In genomic region chr17:58002154-58002553, GRCh38 we compare ENCODE assay signal across 15 cellular contexts. TPM values are rescaled to one million over a fixed set of nuclear protein-coding genes. Genes with fewer than 3 reads are reported as not detected.
DNase-seq lines count a peak whose midpoint lies in the region; ATAC-seq and TF ChIP-seq lines count a peak whose summit lies in the region.
"Had no signal": no experiment of that assay in that cellular context is flagged by ENCODE, and none has a peak within 500 bp of the region (broad histone marks: within the 10 kb centered on the region; RNA-seq: fewer than 3 reads in every experiment).

No MANE protein-coding gene starts in this region.

- H3K27me3 ChIP-seq in suprapubic skin: no peaks in the 10 kb centered on the region

- TF ChIP-seq EP300 in suprapubic skin (IDR thresholded peaks at IDR 0.05): no peak

- no peak overlapping the region for H3K27ac ChIP-seq in suprapubic skin

- peaks cover 65% of the 10 kb centered on the region for H3K36me3 Mint-ChIP-seq in activated CD4-positive, alpha-beta memory T cell treated with anti-CD3 and anti-CD28 coated beads for 36 hours
- peaks cover 89% of the 10 kb centered on the region for H3K36me3 Mint-ChIP-seq in activated CD4-positive, alpha-beta memory T cell treated with anti-CD3 and anti-CD28 coated beads, Interleukin-2, amount 10 ng/mL, durations not matched to agents 7 days and 5 days (ENCODE audit: low read depth)
- H3K36me3 Mint-ChIP-seq in IgD-negative memory B cell (peaks cover 5% of the 10 kb centered on the region), neural crest cell (ENCODE audit: low read depth) (peaks cover 39% of the 10 kb centered on the region)
- peaks cover 69% of the 10 kb centered on the region for H3K36me3 Mint-ChIP-seq in activated naive CD8-positive, alpha-beta T cell treated with anti-CD3 and anti-CD28 coated beads for 36 hours

- peak overlapping the region; percentile 0 for H3K4me3 Mint-ChIP-seq in activated CD4-positive, alpha-beta memory T cell treated with anti-CD3 and anti-CD28 coated beads for 36 hours
- no peak overlapping the region for H3K4me3 Mint-ChIP-seq in activated CD4-positive, alpha-beta memory T cell treated with anti-CD3 and anti-CD28 coated beads, Interleukin-2, amount 10 ng/mL, durations not matched to agents 7 days and 5 days
- H3K4me3 Mint-ChIP-seq in IgD-negative memory B cell (peak overlapping the region in 1 of 4 donors; percentile 72), neural crest cell (peak overlapping the region; percentile 100)
- peak overlapping the region; percentile 93 for H3K4me3 Mint-ChIP-seq in activated naive CD8-positive, alpha-beta T cell treated with anti-CD3 and anti-CD28 coated beads for 36 hours

- 54% methylated on average over 2 of the region's 2 CpGs for WGBS in suprapubic skin

- intact Hi-C loops in activated CD4-positive, alpha-beta memory T cell treated with anti-CD3 and anti-CD28 coated beads for 36 hours (cut with micrococcal nuclease): no loop called here

- H3K4me1 Mint-ChIP-seq in activated CD4-positive, alpha-beta memory T cell treated with anti-CD3 and anti-CD28 coated beads for 36 hours (ENCODE audit: low read depth): peaks cover 79% of the 10 kb centered on the region
- H3K4me1 Mint-ChIP-seq in activated CD4-positive, alpha-beta memory T cell treated with anti-CD3 and anti-CD28 coated beads, Interleukin-2, amount 10 ng/mL, durations not matched to agents 7 days and 5 days: peaks cover 74% of the 10 kb centered on the region
- peaks cover 36 to 46% (median 39%) of the 10 kb centered on the region in 3 donors for H3K4me1 Mint-ChIP-seq in IgD-negative memory B cell
- peaks cover 71% of the 10 kb centered on the region for H3K4me1 Mint-ChIP-seq in activated naive CD8-positive, alpha-beta T cell treated with anti-CD3 and anti-CD28 coated beads for 36 hours
- peaks cover 82% of the 10 kb centered on the region for H3K4me1 Mint-ChIP-seq in neural crest cell

- ATAC-seq in GM18861 (IDR thresholded peaks at IDR 0.05; ENCODE audit: unreplicated experiment): no peak
- ATAC-seq: esophagus mucosa had no signal

- H3K36me3 ChIP-seq in suprapubic skin: peaks cover 41% of the 10 kb centered on the region

- no peaks in the 10 kb centered on the region for H3K9me3 Mint-ChIP-seq in activated CD4-positive, alpha-beta memory T cell treated with anti-CD3 and anti-CD28 coated beads for 36 hours
- no peaks in the 10 kb centered on the region for H3K9me3 Mint-ChIP-seq in activated CD4-positive, alpha-beta memory T cell treated with anti-CD3 and anti-CD28 coated beads, Interleukin-2, amount 10 ng/mL, durations not matched to agents 7 days and 5 days
- H3K9me3 Mint-ChIP-seq in IgD-negative memory B cell (no peaks in the 10 kb centered on the region), neural crest cell (no peaks in the 10 kb centered on the region)
- H3K9me3 Mint-ChIP-seq in activated naive CD8-positive, alpha-beta T cell treated with anti-CD3 and anti-CD28 coated beads for 36 hours: no peaks in the 10 kb centered on the region
- H3K9me3 Mint-ChIP-seq: activated naive CD4-positive, alpha-beta T cell treated with anti-CD3 and anti-CD28 coated beads, Interleukin-2, amount 10 ng/mL, durations not matched to agents 7 days and 5 days had no signal

- POLR2A ChIA-PET in activated CD4-positive, alpha-beta memory T cell treated with anti-CD3 and anti-CD28 coated beads for 36 hours (lab: Charles Lee): interaction anchor here (1.3 to 2.8 kb wide), 4 partner anchors 9 to 81 kb away, joined by 3 to 9 read pairs (median 5); partner anchors contain the start of genes DYNLL2 and VEZF1
- POLR2A ChIA-PET in activated CD4-positive, alpha-beta memory T cell treated with anti-CD3 and anti-CD28 coated beads, Interleukin-2, amount 10 ng/mL, durations not matched to agents 7 days and 5 days (lab: Charles Lee): interaction anchor here (0.8 to 7.1 kb wide), 5 partner anchors 9 to 82 kb away, joined by 3 to 50 read pairs (median 6); partner anchors contain the start of genes DYNLL2 and VEZF1

- peaks cover 37% of the 10 kb centered on the region for H3K4me1 ChIP-seq in suprapubic skin

- TF ChIP-seq POLR2A in suprapubic skin (IDR thresholded peaks at IDR 0.05): no peak

- H3K9me3 ChIP-seq in suprapubic skin: no peaks in the 10 kb centered on the region

- CTCF ChIA-PET in activated CD4-positive, alpha-beta memory T cell treated with anti-CD3 and anti-CD28 coated beads for 36 hours (lab: Charles Lee): interaction anchor here (1.2 to 10.7 kb wide), 3 partner anchors 10 to 170 kb away, joined by 3 to 170 read pairs (median 4); no protein-coding TSS in a partner anchor
- CTCF ChIA-PET in activated CD4-positive, alpha-beta memory T cell treated with anti-CD3 and anti-CD28 coated beads, Interleukin-2, amount 10 ng/mL, durations not matched to agents 7 days and 5 days (lab: Charles Lee): interaction anchor here (0.9 to 11.0 kb wide), 4 partner anchors 9 to 145 kb away, joined by 3 to 137 read pairs (median 16); no protein-coding TSS in a partner anchor

- no peak for DNase-seq in activated CD4-positive, alpha-beta memory T cell treated with anti-CD3 and anti-CD28 coated beads for 36 hours
- no peak for DNase-seq in activated CD4-positive, alpha-beta memory T cell treated with anti-CD3 and anti-CD28 coated beads, Interleukin-2, amount 10 ng/mL, durations not matched to agents 7 days and 5 days
- DNase-seq in activated naive CD8-positive, alpha-beta T cell treated with anti-CD3 and anti-CD28 coated beads for 36 hours: no peak
- DNase-seq in neural crest cell (ENCODE audit: low read depth, low spot score) (no peak), AG20443 (ENCODE audit: low spot score) (no peak), suprapubic skin (ENCODE audit: low spot score in 2 of 2) (no peak)
- DNase-seq: activated CD4-positive, alpha-beta T cell treated with anti-CD3 and anti-CD28 coated beads, Interleukin-2, amount 50 U/mL, for 1 hour; activated naive CD4-positive, alpha-beta T cell treated with anti-CD3 and anti-CD28 coated beads, Interleukin-2, amount 10 ng/mL, durations not matched to agents 7 days and 5 days; MV-4-11; occipital lobe; T-helper 1 cell had no signal

- peak overlapping the region; percentile 50 for H3K27ac Mint-ChIP-seq in activated CD4-positive, alpha-beta memory T cell treated with anti-CD3 and anti-CD28 coated beads for 36 hours
- no peak overlapping the region for H3K27ac Mint-ChIP-seq in activated CD4-positive, alpha-beta memory T cell treated with anti-CD3 and anti-CD28 coated beads, Interleukin-2, amount 10 ng/mL, durations not matched to agents 7 days and 5 days
- peak overlapping the region in 2 of 3 donors; percentile 37 to 59 for H3K27ac Mint-ChIP-seq in IgD-negative memory B cell
- peak overlapping the region; percentile 26 for H3K27ac Mint-ChIP-seq in activated naive CD8-positive, alpha-beta T cell treated with anti-CD3 and anti-CD28 coated beads for 36 hours
- H3K27ac Mint-ChIP-seq in neural crest cell (ENCODE audit: unreplicated experiment): no peak overlapping the region

- no peaks in the 10 kb centered on the region for H3K27me3 Mint-ChIP-seq in activated CD4-positive, alpha-beta memory T cell treated with anti-CD3 and anti-CD28 coated beads for 36 hours
- H3K27me3 Mint-ChIP-seq in activated CD4-positive, alpha-beta memory T cell treated with anti-CD3 and anti-CD28 coated beads, Interleukin-2, amount 10 ng/mL, durations not matched to agents 7 days and 5 days: no peaks in the 10 kb centered on the region
- no peaks in the 10 kb centered on the region for H3K27me3 Mint-ChIP-seq in IgD-negative memory B cell
- H3K27me3 Mint-ChIP-seq in activated naive CD8-positive, alpha-beta T cell treated with anti-CD3 and anti-CD28 coated beads for 36 hours: no peaks in the 10 kb centered on the region
- H3K27me3 Mint-ChIP-seq in neural crest cell (ENCODE audit: low read depth): peaks cover 9% of the 10 kb centered on the region
- H3K27me3 Mint-ChIP-seq: activated naive CD4-positive, alpha-beta T cell treated with anti-CD3 and anti-CD28 coated beads, Interleukin-2, amount 10 ng/mL, durations not matched to agents 7 days and 5 days had no signal

- TF ChIP-seq CTCF in neural crest cell (conservative IDR thresholded peaks at IDR 0.05) (no peak), suprapubic skin (IDR thresholded peaks at IDR 0.05) (no peak)

- H3K4me3 ChIP-seq in suprapubic skin: no peak overlapping the region
- H3K4me3 ChIP-seq: lung had no signal

RNA-seq across cellular contexts. Expression of gene SRSF1, which starts 4.9 kb away (rescaled TPM):
- total RNA-seq in activated CD4-positive, alpha-beta memory T cell treated with anti-CD3 and anti-CD28 coated beads for 36 hours: 100 to 1,000 TPM; 325 to 326 TPM
- total RNA-seq in activated CD4-positive, alpha-beta memory T cell treated with anti-CD3 and anti-CD28 coated beads, Interleukin-2, amount 10 ng/mL, durations not matched to agents 7 days and 5 days: 100 to 1,000 TPM; 298 to 304 TPM
- 57.3 TPM for polyA plus RNA-seq in IgD-negative memory B cell
- 100 to 1,000 TPM; 441 to 469 TPM for total RNA-seq in activated naive CD8-positive, alpha-beta T cell treated with anti-CD3 and anti-CD28 coated beads for 36 hours
- 548 and 554 TPM in 2 replicates for total RNA-seq in neural crest cell
- 100 to 1,000 TPM; 108 to 172 (median 125) TPM for total RNA-seq in suprapubic skin

RNA-seq across cellular contexts. Expression of gene VEZF1, which starts 14.1 kb away (rescaled TPM):
- total RNA-seq in activated CD4-positive, alpha-beta memory T cell treated with anti-CD3 and anti-CD28 coated beads for 36 hours: 10 to 100 TPM; 26.8 to 29.8 TPM
- 10 to 100 TPM; 44.6 to 46.6 TPM for total RNA-seq in activated CD4-positive, alpha-beta memory T cell treated with anti-CD3 and anti-CD28 coated beads, Interleukin-2, amount 10 ng/mL, durations not matched to agents 7 days and 5 days
- 38.3 TPM for polyA plus RNA-seq in IgD-negative memory B cell
- 10 to 100 TPM; 22.8 to 23.0 TPM for total RNA-seq in activated naive CD8-positive, alpha-beta T cell treated with anti-CD3 and anti-CD28 coated beads for 36 hours
- total RNA-seq in neural crest cell: 139 and 142 TPM in 2 replicates
- total RNA-seq in suprapubic skin: 10 to 100 TPM; 45.3 to 76.0 (median 63.7) TPM

RNA-seq across cellular contexts. Expression of gene CUEDC1, which starts 46.9 kb away (rescaled TPM):
- under 1 TPM; 0.29 to 0.36 TPM for total RNA-seq in activated CD4-positive, alpha-beta memory T cell treated with anti-CD3 and anti-CD28 coated beads for 36 hours
- total RNA-seq in activated CD4-positive, alpha-beta memory T cell treated with anti-CD3 and anti-CD28 coated beads, Interleukin-2, amount 10 ng/mL, durations not matched to agents 7 days and 5 days: under 1 TPM in 1 of 2 experiments, not detected in 1; 0.25 TPM
- not detected for polyA plus RNA-seq in IgD-negative memory B cell
- under 1 TPM; 0.14 to 0.18 TPM for total RNA-seq in activated naive CD8-positive, alpha-beta T cell treated with anti-CD3 and anti-CD28 coated beads for 36 hours
- total RNA-seq in neural crest cell: 73.7 and 86.9 TPM in 2 replicates
- total RNA-seq in suprapubic skin: 10 to 100 TPM in 2 of 4 donors, 1 to 10 TPM in 2; 5.1 to 34.2 (median 12.8) TPM

Comparison
In these comparisons a context has a peak if more than half of its experiments do, and no peak if none do; other contexts are left out.
1. H3K27ac Mint-ChIP-seq: peak in activated CD4-positive, alpha-beta memory T cell treated with anti-CD3 and anti-CD28 coated beads for 36 hours (single experiment), IgD-negative memory B cell (2 of 3) and activated naive CD8-positive, alpha-beta T cell treated with anti-CD3 and anti-CD28 coated beads for 36 hours (single experiment); none in activated CD4-positive, alpha-beta memory T cell treated with anti-CD3 and anti-CD28 coated beads, Interleukin-2, amount 10 ng/mL, durations not matched to agents 7 days and 5 days (single experiment) and neural crest cell (single experiment).
2. RNA of gene CUEDC1, which starts 46.9 kb away (total RNA-seq): 73.7 to 86.9 TPM in neural crest cell and 5.1 to 34.2 TPM in suprapubic skin; 0.29 to 0.36 TPM in activated CD4-positive, alpha-beta memory T cell treated with anti-CD3 and anti-CD28 coated beads for 36 hours, 0.25 TPM in activated CD4-positive, alpha-beta memory T cell treated with anti-CD3 and anti-CD28 coated beads, Interleukin-2, amount 10 ng/mL, durations not matched to agents 7 days and 5 days and 0.14 to 0.18 TPM in activated naive CD8-positive, alpha-beta T cell treated with anti-CD3 and anti-CD28 coated beads for 36 hours; every median in the first group is over 4 times any median in the second.